1 cellular context compared by ENCODE assay signal in the genomic region with DNA sequence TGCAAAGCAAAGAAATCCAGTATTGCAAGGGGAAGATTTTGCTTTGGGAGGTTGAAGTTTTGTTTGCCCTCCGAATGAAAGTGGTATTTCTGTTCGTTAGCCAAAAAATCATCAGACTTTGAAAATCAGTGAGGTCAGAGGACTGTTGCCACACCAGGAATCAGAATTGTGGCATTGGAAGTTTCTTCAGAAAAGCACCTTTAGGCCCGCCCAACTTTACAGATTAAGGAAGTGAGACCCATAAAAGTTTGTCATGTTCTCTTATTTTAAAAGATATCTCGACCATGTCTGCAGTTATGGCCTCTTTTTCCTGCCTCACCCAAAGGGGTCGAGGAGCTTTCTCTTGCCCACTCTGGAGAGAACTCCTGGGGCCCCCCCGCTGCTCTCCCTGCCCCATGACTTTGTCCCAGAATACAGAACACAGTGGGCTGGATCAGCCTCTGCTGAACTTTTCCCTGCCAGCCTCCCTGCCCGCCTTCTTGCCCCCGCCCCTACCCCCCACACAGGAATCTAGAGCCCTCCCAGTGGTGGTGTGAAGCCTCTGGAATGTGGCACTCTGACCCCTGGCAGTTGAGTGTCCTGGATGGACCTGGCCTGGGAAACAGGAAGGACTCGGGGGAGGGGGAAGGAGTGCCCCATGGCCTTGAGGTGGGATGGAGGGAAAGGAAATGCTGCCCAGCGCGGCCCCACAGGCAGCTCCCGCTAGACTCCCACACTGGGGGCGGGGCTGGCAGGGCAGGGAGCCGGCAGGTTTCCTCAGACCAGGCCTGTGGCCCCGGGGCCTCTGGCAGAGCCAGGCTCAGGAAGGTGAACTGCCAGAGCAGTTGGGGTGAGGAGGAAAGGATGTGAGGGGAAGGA.
A peak's percentile ranks its signal among the peaks of the same experiment; 100 is the strongest.
TF ChIP-seq lines count a peak whose summit lies in the region.

No MANE protein-coding gene starts in this region.

TF ChIP-seq in WTC11, 78 proteins besides CTCF, POLR2A, EP300 and RAD21 (continued from another document):
- TF ChIP-seq, protein P1, sequence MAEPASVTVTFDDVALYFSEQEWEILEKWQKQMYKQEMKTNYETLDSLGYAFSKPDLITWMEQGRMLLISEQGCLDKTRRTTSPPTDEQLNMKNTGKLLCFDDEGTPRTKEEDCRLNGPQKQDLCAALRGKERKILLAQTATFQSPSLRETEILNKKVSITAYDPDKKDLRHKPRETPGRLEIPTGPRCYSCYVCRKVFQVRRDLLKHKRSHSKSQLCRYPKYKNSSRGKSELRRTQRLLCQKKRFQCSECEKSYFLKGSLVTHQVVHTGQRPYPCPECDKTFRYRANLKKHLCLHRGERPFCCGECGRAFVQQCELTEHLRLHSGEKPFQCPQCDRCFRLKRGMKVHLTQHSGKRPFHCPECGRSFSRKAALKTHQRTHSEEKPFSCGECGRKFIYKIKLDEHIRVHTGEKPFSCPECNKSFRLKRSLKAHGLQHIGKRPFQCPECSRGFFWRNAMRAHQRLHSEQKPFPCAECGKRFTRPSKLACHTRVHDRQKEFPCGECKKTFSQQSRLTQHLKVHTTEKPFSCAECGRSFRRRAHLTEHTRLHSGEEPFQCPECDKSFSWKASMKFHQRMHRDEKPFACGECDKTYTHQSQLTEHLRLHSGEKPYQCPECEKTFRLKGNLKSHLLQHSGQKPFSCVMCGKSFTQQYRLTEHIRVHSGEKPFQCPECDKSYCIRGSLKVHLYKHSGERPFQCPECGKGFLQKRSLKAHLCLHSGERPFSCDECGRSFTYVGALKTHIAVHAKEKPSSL (CRISPR knock-in tag; conservative IDR thresholded peaks at IDR 0.05) = no peak
- TF ChIP-seq RELA (CRISPR knock-in tag; IDR thresholded peaks at IDR 0.05; ENCODE audit: borderline replicate concordance) (no peak), TP53 (CRISPR knock-in tag; IDR thresholded peaks at IDR 0.05) (no peak), CREM (CRISPR knock-in tag; IDR thresholded peaks at IDR 0.05) (no peak), CREB1 (CRISPR knock-in tag; IDR thresholded peaks at IDR 0.05) (no peak), GABPB1 (CRISPR knock-in tag; IDR thresholded peaks at IDR 0.05) (peak; percentile 58), ZNF263 (CRISPR knock-in tag; IDR thresholded peaks at IDR 0.05; ENCODE audit: low read depth) (no peak), MYBL2 (CRISPR knock-in tag; IDR thresholded peaks at IDR 0.05) (peak; percentile 50; the same call in 1 of the 2 replicates)
- TF ChIP-seq, protein P2, sequence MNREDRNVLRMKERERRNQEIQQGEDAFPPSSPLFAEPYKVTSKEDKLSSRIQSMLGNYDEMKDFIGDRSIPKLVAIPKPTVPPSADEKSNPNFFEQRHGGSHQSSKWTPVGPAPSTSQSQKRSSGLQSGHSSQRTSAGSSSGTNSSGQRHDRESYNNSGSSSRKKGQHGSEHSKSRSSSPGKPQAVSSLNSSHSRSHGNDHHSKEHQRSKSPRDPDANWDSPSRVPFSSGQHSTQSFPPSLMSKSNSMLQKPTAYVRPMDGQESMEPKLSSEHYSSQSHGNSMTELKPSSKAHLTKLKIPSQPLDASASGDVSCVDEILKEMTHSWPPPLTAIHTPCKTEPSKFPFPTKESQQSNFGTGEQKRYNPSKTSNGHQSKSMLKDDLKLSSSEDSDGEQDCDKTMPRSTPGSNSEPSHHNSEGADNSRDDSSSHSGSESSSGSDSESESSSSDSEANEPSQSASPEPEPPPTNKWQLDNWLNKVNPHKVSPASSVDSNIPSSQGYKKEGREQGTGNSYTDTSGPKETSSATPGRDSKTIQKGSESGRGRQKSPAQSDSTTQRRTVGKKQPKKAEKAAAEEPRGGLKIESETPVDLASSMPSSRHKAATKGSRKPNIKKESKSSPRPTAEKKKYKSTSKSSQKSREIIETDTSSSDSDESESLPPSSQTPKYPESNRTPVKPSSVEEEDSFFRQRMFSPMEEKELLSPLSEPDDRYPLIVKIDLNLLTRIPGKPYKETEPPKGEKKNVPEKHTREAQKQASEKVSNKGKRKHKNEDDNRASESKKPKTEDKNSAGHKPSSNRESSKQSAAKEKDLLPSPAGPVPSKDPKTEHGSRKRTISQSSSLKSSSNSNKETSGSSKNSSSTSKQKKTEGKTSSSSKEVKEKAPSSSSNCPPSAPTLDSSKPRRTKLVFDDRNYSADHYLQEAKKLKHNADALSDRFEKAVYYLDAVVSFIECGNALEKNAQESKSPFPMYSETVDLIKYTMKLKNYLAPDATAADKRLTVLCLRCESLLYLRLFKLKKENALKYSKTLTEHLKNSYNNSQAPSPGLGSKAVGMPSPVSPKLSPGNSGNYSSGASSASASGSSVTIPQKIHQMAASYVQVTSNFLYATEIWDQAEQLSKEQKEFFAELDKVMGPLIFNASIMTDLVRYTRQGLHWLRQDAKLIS (CRISPR knock-in tag; IDR thresholded peaks at IDR 0.05; ENCODE audit: borderline replicate concordance) = no peak
